ENCODE assay signal across 8 cellular contexts in genomic region chr14:29926701-29927595, GRCh38. TPM values are rescaled to one million over a fixed set of nuclear protein-coding genes. Genes with fewer than 3 reads are reported as not detected.
DNase-seq lines count a peak whose midpoint lies in the region; ATAC-seq and TF ChIP-seq lines count a peak whose summit lies in the region.

No MANE protein-coding gene starts in this region.

- DNase-seq in stimulated activated CD4-positive, alpha-beta T cell treated with anti-CD3 and anti-CD28 coated beads, Interleukin-15, amount 100 ng/mL, for 24 hours, result peak; percentile 8
- DNase-seq in stimulated activated CD4-positive, alpha-beta T cell treated with anti-CD3 and anti-CD28 coated beads, Interleukin-12 subunit alpha, Interleukin-12 subunit beta, amount 100 ng/mL, for 4 hours, result no peak
- DNase-seq in SK-N-MC (ENCODE audit: low read depth, low spot score) (no peak), mesendoderm (peak; percentile 96), tibial artery (peak; percentile 32 to 73), LoVo (ENCODE audit: low spot score) (no peak)

- no peaks in the 10 kb centered on the region for H3K9me3 ChIP-seq in SK-N-MC (ENCODE audit: low read depth, low read length)
- H3K9me3 ChIP-seq in esophagus (ENCODE audit: control insufficient read depth in 2 of 2, insufficient read depth in 1 of 2, low read depth in 1 of 2, low read length in 1 of 2), result no peaks in the 10 kb centered on the region
- no peaks in the 10 kb centered on the region for H3K9me3 ChIP-seq in tibial artery

- peak overlapping the region; percentile 98 for H2BK120ac ChIP-seq in mesendoderm (ENCODE audit: low read depth, low read length)

- no peaks in the 10 kb centered on the region for H3K79me1 ChIP-seq in mesendoderm (ENCODE audit: low read length)

- no peak for TF ChIP-seq CTCF in tibial artery (IDR thresholded peaks at IDR 0.05)

- H4K5ac ChIP-seq in mesendoderm (ENCODE audit: low read length), result no peak overlapping the region

- peak overlapping the region; percentile 63 for H3K56ac ChIP-seq in mesendoderm (ENCODE audit: low read length)

- no peak overlapping the region for H2AK5ac ChIP-seq in mesendoderm (ENCODE audit: low read length)

- peaks cover 0 to 6% of the 10 kb centered on the region in 2 donors for H3K4me1 ChIP-seq in esophagus (ENCODE audit: control insufficient read depth in 2 of 2, insufficient read depth in 2 of 2, low read length in 1 of 2)
- peaks cover 2% of the 10 kb centered on the region for H3K4me1 ChIP-seq in mesendoderm (ENCODE audit: control insufficient read depth, low read depth, low read length)
- peaks cover 3 to 54% (median 14%) of the 10 kb centered on the region in 4 donors for H3K4me1 ChIP-seq in tibial artery

- H3K27ac ChIP-seq in SK-N-MC (no peak overlapping the region), esophagus (ENCODE audit: low read depth in 2 of 2, low read length in 1 of 2) (peak overlapping the region; percentile 48 to 76), mesendoderm (ENCODE audit: low read depth, low read length) (peak overlapping the region; percentile 79), tibial artery (peak overlapping the region; percentile 77 to 81)

- no peak overlapping the region for H3K23ac ChIP-seq in mesendoderm (ENCODE audit: low read length)

- H2BK5ac ChIP-seq in mesendoderm (ENCODE audit: low read length), result peak overlapping the region; percentile 47

- WGBS in esophagus, 2 donors, result 1 to 2% methylated on average over 67 to 82 of the region's 82 CpGs
- WGBS in mesendoderm (ENCODE audit: extremely low coverage, insufficient coverage, low lambda C conversion rate), result no CpG with 5 or more reads among the region's 82 CpGs

- intact Hi-C loops in tibial artery (cut with DNase I; ENCODE audit: low total_unique reads), result loop anchor here (10.0 kb wide), 1 partner anchor 202 kb away; no protein-coding TSS in a partner anchor

- H3K18ac ChIP-seq in mesendoderm (ENCODE audit: low read length), result peak overlapping the region; percentile 99

- peaks cover 13% of the 10 kb centered on the region for H3K79me2 ChIP-seq in mesendoderm (ENCODE audit: control insufficient read depth, insufficient read depth, low read length)

- peak; percentile 37 for ATAC-seq in HG03175 (IDR thresholded peaks at IDR 0.05; ENCODE audit: unreplicated experiment)

- H3K27me3 ChIP-seq in esophagus (ENCODE audit: control insufficient read depth in 1 of 2, insufficient read depth in 2 of 2, low read length in 2 of 2), result no peaks in the 10 kb centered on the region
- no peaks in the 10 kb centered on the region for H3K27me3 ChIP-seq in mesendoderm (ENCODE audit: insufficient read depth, low read length, poor library complexity)
- no peaks in the 10 kb centered on the region for H3K27me3 ChIP-seq in tibial artery

- H4K8ac ChIP-seq in mesendoderm (ENCODE audit: low read depth, low read length), result no peak overlapping the region

- H3K36me3 ChIP-seq in SK-N-MC (ENCODE audit: insufficient read depth, low read length) (no peaks in the 10 kb centered on the region), esophagus (ENCODE audit: control insufficient read depth in 2 of 2, insufficient read depth in 2 of 2, low read length in 1 of 2) (no peaks in the 10 kb centered on the region), mesendoderm (ENCODE audit: control insufficient read depth, insufficient read depth, low read length) (no peaks in the 10 kb centered on the region), tibial artery (no peaks in the 10 kb centered on the region)

- H2BK15ac ChIP-seq in mesendoderm (replicated peaks; ENCODE audit: low read depth), result peak overlapping the region; percentile 98

- H3K4me2 ChIP-seq in mesendoderm (ENCODE audit: low read length), result peak overlapping the region; percentile 87

- peak overlapping the region; percentile 48 for H3K9ac ChIP-seq in SK-N-MC (ENCODE audit: insufficient read length)
- peak overlapping the region; percentile 75 for H3K9ac ChIP-seq in mesendoderm (ENCODE audit: low read length)

- peak overlapping the region; percentile 99 for H3K4ac ChIP-seq in mesendoderm (ENCODE audit: low read depth, low read length)

- H3K4me3 ChIP-seq in SK-N-MC (peak overlapping the region; percentile 79), esophagus (ENCODE audit: low read depth in 1 of 2, low read length in 2 of 2) (peak overlapping the region; percentile 59 to 71), mesendoderm (ENCODE audit: low read length) (peak overlapping the region; percentile 9), tibial artery (peak overlapping the region; percentile 64 to 65)

RNA-seq across cellular contexts. Expression of gene PRKD1, which starts 0.7 kb away (rescaled TPM):
- polyA plus RNA-seq in esophagus, result 1 to 10 TPM; 1.1 to 1.4 TPM
- 9.5 TPM for polyA plus RNA-seq in mesendoderm (2013, experiment 1 of 2)
- polyA plus RNA-seq in mesendoderm (2013, experiment 2 of 2), result 8.6 TPM

Comparison
In these comparisons a context has a peak if more than half of its experiments do, and no peak if none do; other contexts are left out.
1. DNase-seq: peak in stimulated activated CD4-positive, alpha-beta T cell treated with anti-CD3 and anti-CD28 coated beads, Interleukin-15, amount 100 ng/mL, for 24 hours (single experiment), mesendoderm (single experiment) and tibial artery (2 of 2); none in stimulated activated CD4-positive, alpha-beta T cell treated with anti-CD3 and anti-CD28 coated beads, Interleukin-12 subunit alpha, Interleukin-12 subunit beta, amount 100 ng/mL, for 4 hours (single experiment), SK-N-MC (single experiment) and LoVo (single experiment).
2. H3K4me3 ChIP-seq: peak in every context shown above with its lines; median percentile 79 in SK-N-MC; 65 in esophagus; 64 in tibial artery; 9 in mesendoderm.